ENCODE assay signal across 19 cellular contexts in the genomic region with DNA sequence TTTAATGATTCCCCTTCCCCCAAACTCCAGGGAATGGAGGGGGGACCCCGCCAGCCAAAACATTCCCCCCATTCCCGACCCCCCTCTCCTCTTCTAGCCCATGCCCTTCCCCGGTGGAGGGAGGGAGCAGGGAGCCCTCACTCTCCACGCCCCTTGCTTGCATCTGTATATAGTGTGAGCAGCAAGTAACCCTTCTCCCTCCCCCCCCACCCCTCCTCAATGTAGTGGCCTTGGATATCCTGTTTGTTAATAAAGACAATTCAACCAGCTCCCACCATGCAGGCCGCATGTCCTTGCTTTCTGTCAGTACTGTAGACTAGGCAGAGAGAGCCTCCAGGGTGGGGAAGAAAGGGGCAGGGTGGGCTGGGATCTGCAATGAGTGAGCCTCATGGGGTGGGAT. TPM values are rescaled to one million over a fixed set of nuclear protein-coding genes. Genes with fewer than 3 reads are reported as not detected.
A peak's percentile ranks its signal among the peaks of the same experiment; 100 is the strongest.
DNase-seq lines count a peak whose midpoint lies in the region; ATAC-seq and TF ChIP-seq lines count a peak whose summit lies in the region.
"Had no signal": no experiment of that assay in that cellular context is flagged by ENCODE, and none has a peak within 500 bp of the region (broad histone marks: within the 10 kb centered on the region; RNA-seq: fewer than 3 reads in every experiment).

No MANE protein-coding gene starts in this region.

- peak overlapping the region; percentile 67 for H3K27ac ChIP-seq in RWPE1
- H3K27ac ChIP-seq: HL-60 had no signal

- H3K27me3 Mint-ChIP-seq in activated naive CD8-positive, alpha-beta T cell treated with anti-CD3 and anti-CD28 coated beads, Interleukin-2, amount 50 U/mL, for 24 hours: no peaks in the 10 kb centered on the region
- no peaks in the 10 kb centered on the region for H3K27me3 Mint-ChIP-seq in activated naive CD8-positive, alpha-beta T cell treated with anti-CD3 and anti-CD28 coated beads for 36 hours
- no peaks in the 10 kb centered on the region for H3K27me3 Mint-ChIP-seq in effector memory CD8-positive, alpha-beta T cell

- H3K4me1 Mint-ChIP-seq in activated naive CD8-positive, alpha-beta T cell treated with anti-CD3 and anti-CD28 coated beads, Interleukin-2, amount 50 U/mL, for 24 hours: peaks cover 29% of the 10 kb centered on the region
- H3K4me1 Mint-ChIP-seq in activated naive CD8-positive, alpha-beta T cell treated with anti-CD3 and anti-CD28 coated beads for 36 hours: peaks cover 19% of the 10 kb centered on the region
- peaks cover 27% of the 10 kb centered on the region in 2 donors for H3K4me1 Mint-ChIP-seq in effector memory CD8-positive, alpha-beta T cell (ENCODE audit: low read depth in 2 of 2)
- H3K4me1 Mint-ChIP-seq in stimulated activated effector memory CD8-positive, alpha-beta T cell treated with anti-CD3 and anti-CD28 coated beads, Interleukin-12 subunit alpha, Interleukin-12 subunit beta, amount 100 ng/mL, for 72 hours: peaks cover 33% of the 10 kb centered on the region

- ATAC-seq in activated naive CD8-positive, alpha-beta T cell treated with anti-CD3 and anti-CD28 coated beads, Interleukin-2, amount 50 U/mL, for 24 hours: no peak
- ATAC-seq in effector memory CD8-positive, alpha-beta T cell (replicated peaks): no peak
- no peak for ATAC-seq in stimulated activated effector memory CD8-positive, alpha-beta T cell treated with anti-CD3 and anti-CD28 coated beads, Interleukin-12 subunit alpha, Interleukin-12 subunit beta, amount 100 ng/mL, for 72 hours
- ATAC-seq: PC-3 had no signal

- no peaks in the 10 kb centered on the region for H3K9me3 Mint-ChIP-seq in activated naive CD8-positive, alpha-beta T cell treated with anti-CD3 and anti-CD28 coated beads, Interleukin-2, amount 50 U/mL, for 24 hours
- no peaks in the 10 kb centered on the region for H3K9me3 Mint-ChIP-seq in activated naive CD8-positive, alpha-beta T cell treated with anti-CD3 and anti-CD28 coated beads for 36 hours
- H3K9me3 Mint-ChIP-seq in effector memory CD8-positive, alpha-beta T cell: no peaks in the 10 kb centered on the region
- no peaks in the 10 kb centered on the region for H3K9me3 Mint-ChIP-seq in stimulated activated effector memory CD8-positive, alpha-beta T cell treated with anti-CD3 and anti-CD28 coated beads, Interleukin-12 subunit alpha, Interleukin-12 subunit beta, amount 100 ng/mL, for 72 hours

- CTCF ChIA-PET in RWPE1 (lab: Yijun Ruan, JAX): no interaction called here

- no peak overlapping the region for H3K27ac Mint-ChIP-seq in activated naive CD8-positive, alpha-beta T cell treated with anti-CD3 and anti-CD28 coated beads, Interleukin-2, amount 50 U/mL, for 24 hours
- H3K27ac Mint-ChIP-seq in activated naive CD8-positive, alpha-beta T cell treated with anti-CD3 and anti-CD28 coated beads for 36 hours: no peak overlapping the region
- H3K27ac Mint-ChIP-seq in effector memory CD8-positive, alpha-beta T cell: peak overlapping the region in 1 of 2 donors; percentile 82
- peak overlapping the region; percentile 78 for H3K27ac Mint-ChIP-seq in stimulated activated effector memory CD8-positive, alpha-beta T cell treated with anti-CD3 and anti-CD28 coated beads, Interleukin-12 subunit alpha, Interleukin-12 subunit beta, amount 100 ng/mL, for 72 hours

- POLR2A ChIA-PET in RWPE1 (lab: Yijun Ruan, JAX; ENCODE audit: low non-redundant PET): no interaction called here

- TF ChIP-seq CTCF in RWPE1 (conservative IDR thresholded peaks at IDR 0.05; ENCODE audit: low read depth): no peak

- no peak for DNase-seq in activated naive CD8-positive, alpha-beta T cell treated with anti-CD3 and anti-CD28 coated beads, Interleukin-2, amount 50 U/mL, for 24 hours
- DNase-seq in activated naive CD8-positive, alpha-beta T cell treated with anti-CD3 and anti-CD28 coated beads for 36 hours: no peak
- DNase-seq in RWPE1 (ENCODE audit: low spot score) (no peak), NCI-H226 (no peak), nucleus accumbens (lab: John Stamatoyannopoulos, UW) (no peak), NCI-H2196 (lab: John Stamatoyannopoulos, UW; ENCODE audit: unreplicated experiment) (no peak)
- DNase-seq in effector memory CD8-positive, alpha-beta T cell: no peak
- DNase-seq in stimulated activated effector memory CD8-positive, alpha-beta T cell treated with anti-CD3 and anti-CD28 coated beads, Interleukin-12 subunit alpha, Interleukin-12 subunit beta, amount 100 ng/mL, for 72 hours (ENCODE audit: low spot score in 2 of 2): no peak
- DNase-seq: DMS79, NCI-H1417, NCI-H187, NCI-H345, NCI-H526, PC-3, RPMI8226 had no signal

- H3K4me3 Mint-ChIP-seq in activated naive CD8-positive, alpha-beta T cell treated with anti-CD3 and anti-CD28 coated beads, Interleukin-2, amount 50 U/mL, for 24 hours: peak overlapping the region; percentile 56
- H3K4me3 Mint-ChIP-seq in activated naive CD8-positive, alpha-beta T cell treated with anti-CD3 and anti-CD28 coated beads for 36 hours: no peak overlapping the region
- peak overlapping the region; percentile 74 to 86 for H3K4me3 Mint-ChIP-seq in effector memory CD8-positive, alpha-beta T cell
- peak overlapping the region; percentile 91 for H3K4me3 Mint-ChIP-seq in stimulated activated effector memory CD8-positive, alpha-beta T cell treated with anti-CD3 and anti-CD28 coated beads, Interleukin-12 subunit alpha, Interleukin-12 subunit beta, amount 100 ng/mL, for 72 hours

- H3K36me3 Mint-ChIP-seq in activated naive CD8-positive, alpha-beta T cell treated with anti-CD3 and anti-CD28 coated beads, Interleukin-2, amount 50 U/mL, for 24 hours (ENCODE audit: low read depth): peaks cover 4% of the 10 kb centered on the region
- H3K36me3 Mint-ChIP-seq in activated naive CD8-positive, alpha-beta T cell treated with anti-CD3 and anti-CD28 coated beads for 36 hours: peaks cover 12% of the 10 kb centered on the region
- H3K36me3 Mint-ChIP-seq in effector memory CD8-positive, alpha-beta T cell (ENCODE audit: insufficient read depth): peaks cover 67% of the 10 kb centered on the region
- peaks cover 63% of the 10 kb centered on the region for H3K36me3 Mint-ChIP-seq in stimulated activated effector memory CD8-positive, alpha-beta T cell treated with anti-CD3 and anti-CD28 coated beads, Interleukin-12 subunit alpha, Interleukin-12 subunit beta, amount 100 ng/mL, for 72 hours

RNA-seq across cellular contexts. Expression of gene C17orf107, which starts 1.6 kb away (rescaled TPM):
- 1 to 10 TPM; 2.2 to 2.3 TPM for total RNA-seq in activated naive CD8-positive, alpha-beta T cell treated with anti-CD3 and anti-CD28 coated beads for 36 hours

RNA-seq across cellular contexts. Expression of gene CHRNE, which starts 5.1 kb away (rescaled TPM):
- under 1 TPM; 0.42 to 0.47 TPM for total RNA-seq in activated naive CD8-positive, alpha-beta T cell treated with anti-CD3 and anti-CD28 coated beads for 36 hours
- total RNA-seq: A172, HT1080 had no signal

RNA-seq across cellular contexts. Expression of gene GP1BA, which starts 34.3 kb away (rescaled TPM):
- total RNA-seq in activated naive CD8-positive, alpha-beta T cell treated with anti-CD3 and anti-CD28 coated beads for 36 hours: not detected
- total RNA-seq: A172, H1, HT1080, PC-3 had no signal

RNA-seq across cellular contexts. Expression of gene SLC25A11, which starts 42.1 kb away (rescaled TPM):
- total RNA-seq in activated naive CD8-positive, alpha-beta T cell treated with anti-CD3 and anti-CD28 coated beads for 36 hours: 10 to 100 TPM; 80.9 to 89.3 TPM

RNA-seq across cellular contexts. Expression of gene RNF167, which starts 42.3 kb away (rescaled TPM):
- 100 to 1,000 TPM; 165 to 166 TPM for total RNA-seq in activated naive CD8-positive, alpha-beta T cell treated with anti-CD3 and anti-CD28 coated beads for 36 hours
